ENCODE assay signal across 18 cellular contexts in genomic region chr5:132898094-132898493, GRCh38. TPM values are rescaled to one million over a fixed set of nuclear protein-coding genes. Genes with fewer than 3 reads are reported as not detected.
DNase-seq lines count a peak whose midpoint lies in the region; ATAC-seq and TF ChIP-seq lines count a peak whose summit lies in the region.
"Had no signal": no experiment of that assay in that cellular context is flagged by ENCODE, and none has a peak within 500 bp of the region (broad histone marks: within the 10 kb centered on the region; RNA-seq: fewer than 3 reads in every experiment).

No MANE protein-coding gene starts in this region.

- no peaks in the 10 kb centered on the region for H3K9me3 ChIP-seq in IMR-90 (ENCODE audit: control insufficient read depth, insufficient read depth, low read length)

- H2BK15ac ChIP-seq in IMR-90 (ENCODE audit: low read depth, low read length) = no peak overlapping the region

- no peak overlapping the region for H3K14ac ChIP-seq in IMR-90 (replicated peaks; ENCODE audit: low read depth, low read length)

- no peak overlapping the region for H2AK9ac ChIP-seq in IMR-90 (replicated peaks; ENCODE audit: low read depth, low read length, poor library complexity)

- dilution Hi-C loops in IMR-90 (cut with HindIII; ENCODE audit: low sequenced_read_pairs, unreplicated experiment) = no loop called here

- no TSS peak for BruUV-seq in IMR-90 (replicated peaks; lab: Mats Ljungman, UMichigan)

- H3K27ac ChIP-seq in IMR-90 (ENCODE audit: insufficient read depth, low read length) = no peak overlapping the region
- peak overlapping the region; percentile 23; the same call in 1 of the 2 replicates for H3K27ac ChIP-seq in VCaP
- H3K27ac ChIP-seq in angular gyrus (ENCODE audit: low read depth, low read length) = peak overlapping the region; percentile 59

- no peak overlapping the region for H3K23ac ChIP-seq in IMR-90 (ENCODE audit: low read depth, low read length)

- H4K91ac ChIP-seq in IMR-90 (ENCODE audit: insufficient read depth, low read depth, low read length) = no peak overlapping the region

- no peak overlapping the region for H3K56ac ChIP-seq in IMR-90 (ENCODE audit: extremely low read depth, insufficient read depth, low read length)

- CTCF ChIA-PET in IMR-90 (lab: Yijun Ruan, JAX) = interaction anchor here (1.1 kb wide), 1 partner anchor 10 kb away, joined by 4 read pairs; no protein-coding TSS in a partner anchor

- H3K9me1 ChIP-seq in IMR-90 (ENCODE audit: insufficient read depth, low read length) = no peaks in the 10 kb centered on the region

- ATAC-seq in IMR-90 (ENCODE audit: low read depth) (0 out of 2 replicates have a peak, but pooled peaks have one; percentile 13), left lobe of liver (peak; percentile 15), GM18520 (IDR thresholded peaks at IDR 0.05; ENCODE audit: unreplicated experiment) (no peak)
- ATAC-seq: GM23338, HCT116 had no signal

- in situ Hi-C loops in IMR-90 (cut with MboI; ENCODE audit: low sequenced_read_pairs) = no loop called here

- H2BK120ac ChIP-seq in IMR-90 (ENCODE audit: low read depth, low read length) = no peak overlapping the region

- H3K18ac ChIP-seq in IMR-90 (ENCODE audit: low read depth, low read length) = no peak overlapping the region

- no peak overlapping the region for H4K8ac ChIP-seq in IMR-90 (ENCODE audit: low read depth in 2 of 2, low read length in 2 of 2)

- TF ChIP-seq CTCF in IMR-90 (conservative IDR thresholded peaks at IDR 0.05; ENCODE audit: low read depth, low read length) (no peak), VCaP (conservative IDR thresholded peaks at IDR 0.05) (no peak)

- WGBS in IMR-90 (ENCODE audit: extremely low coverage in 2 of 2, insufficient read length in 1 of 2), 2 experiments = 0% methylated on average over 1 of the region's 3 CpGs; no CpG with 5 or more reads in 1 of the 2 experiments

- H2BK5ac ChIP-seq in IMR-90 (ENCODE audit: low read depth, low read length, poor library complexity, severe bottlenecking) = no peak overlapping the region

- POLR2A ChIA-PET in IMR-90 (lab: Charles Lee; ENCODE audit: unreplicated experiment) = no interaction called here

- H3K4me1 ChIP-seq in IMR-90 (ENCODE audit: control insufficient read depth, insufficient read depth, low read length) = no peaks in the 10 kb centered on the region

- H3K4me2 ChIP-seq in IMR-90 (ENCODE audit: low read depth, low read length) = no peak overlapping the region
- H3K4me2 ChIP-seq: GM23338 had no signal

- TF ChIP-seq RAD21 in IMR-90 (IDR thresholded peaks at IDR 0.05; ENCODE audit: low read length) = no peak

- H3K27me3 ChIP-seq in IMR-90 (ENCODE audit: control insufficient read depth, insufficient read depth, low read length) = no peaks in the 10 kb centered on the region

- H2AFZ ChIP-seq in IMR-90 (replicated peaks; ENCODE audit: low read length, poor library complexity) = no peak overlapping the region
- H2AFZ ChIP-seq: GM23338 had no signal

- peaks cover 4% of the 10 kb centered on the region; the same call in 1 of the 2 replicates for H4K20me1 ChIP-seq in IMR-90 (ENCODE audit: insufficient read depth, low read length)

- intact Hi-C loops in IMR-90 (cut with micrococcal nuclease) = no loop called here

- H4K5ac ChIP-seq in IMR-90 (ENCODE audit: low read depth, low read length) = no peak overlapping the region

- H2BK20ac ChIP-seq in IMR-90 (ENCODE audit: low read depth, low read length) = no peak overlapping the region

- no peak overlapping the region for H3K9ac ChIP-seq in IMR-90 (ENCODE audit: low read depth, low read length)

- H3K4ac ChIP-seq in IMR-90 (ENCODE audit: low read depth, low read length) = no peak overlapping the region

- H3K36me3 ChIP-seq in IMR-90 (ENCODE audit: control insufficient read depth, insufficient read depth, low read length) = peaks cover 28% of the 10 kb centered on the region

- H2AK5ac ChIP-seq in IMR-90 (ENCODE audit: low read depth, low read length) = no peak overlapping the region

- DNase-seq in IMR-90 (no peak), left lobe of liver (ENCODE audit: low spot score) (no peak), MV-4-11 (lab: John Stamatoyannopoulos, UW) (no peak), NCI-H187 treated with DMSO at 0.1 percent for 48 hours (lab: John Stamatoyannopoulos, UW) (no peak)
- DNase-seq: C1 segment of cervical spinal cord; Calu3; CD4-positive, alpha-beta memory T cell; COR-L47; DMS53; DMS79 treated with DMSO at 0.1 percent for 48 hours; GF-D8; H9 had no signal

- no peak for TF ChIP-seq POLR2A in IMR-90 (IDR thresholded peaks at IDR 0.05; ENCODE audit: low read depth, low read length)

- no peak overlapping the region for H3K4me3 ChIP-seq in IMR-90 (ENCODE audit: insufficient read depth, low read depth, low read length)
- H3K4me3 ChIP-seq: GM23338 had no signal

- peaks cover 34 to 45% of the 10 kb centered on the region in 2 experiments for H3K79me1 ChIP-seq in IMR-90 (ENCODE audit: low read depth in 1 of 2, low read length in 2 of 2)

TF ChIP-seq in IMR-90, 13 proteins besides CTCF, POLR2A, EP300 and RAD21:
- TF ChIP-seq RFX5 (IDR thresholded peaks at IDR 0.05; ENCODE audit: low read depth, low read length) = no peak
- TF ChIP-seq USF2 (IDR thresholded peaks at IDR 0.05; ENCODE audit: low read depth, low read length) = no peak
- TF ChIP-seq FOS (IDR thresholded peaks at IDR 0.05; ENCODE audit: low read depth, low read length) = no peak
- no peak for TF ChIP-seq MAFK (IDR thresholded peaks at IDR 0.05; ENCODE audit: low read depth, low read length)
- TF ChIP-seq MAZ (IDR thresholded peaks at IDR 0.05; ENCODE audit: borderline replicate concordance, low read depth, low read length) = no peak
- no peak for TF ChIP-seq MXI1 (IDR thresholded peaks at IDR 0.05; ENCODE audit: borderline replicate concordance, low read depth, low read length)
- TF ChIP-seq RCOR1 (IDR thresholded peaks at IDR 0.05; ENCODE audit: insufficient replicate concordance, low read length) = no peak
- TF ChIP-seq SMC3 (IDR thresholded peaks at IDR 0.05; ENCODE audit: low read depth, low read length) = no peak
- no peak for TF ChIP-seq NFE2L2 (IDR thresholded peaks at IDR 0.05; ENCODE audit: low read depth, low read length)
- no peak for TF ChIP-seq BHLHE40 (IDR thresholded peaks at IDR 0.05; ENCODE audit: low read depth, low read length)

RNA-seq across cellular contexts. Expression of gene LEAP2, which starts 24.6 kb away (rescaled TPM):
- total RNA-seq in IMR-90 (2012; rRNA removed) (under 0.01 TPM in 2 replicates), left lobe of liver (168 TPM)
- 0.23 and 0.36 TPM in 2 replicates for polyA plus RNA-seq in IMR-90 (2012; rRNA removed)
- polyA plus RNA-seq in IMR-90 (2012; cell fraction: cytosol; rRNA removed) = 0.04 and 0.10 TPM in 2 replicates
- polyA plus RNA-seq in IMR-90 (2012; cell fraction: nucleus; rRNA removed; ENCODE audit: low replicate concordance) = 0.55 and 3.5 TPM in 2 replicates
- total RNA-seq: G401 had no signal

RNA-seq across cellular contexts. Expression of gene UQCRQ, which starts 31.7 kb away (rescaled TPM):
- 69.7 and 73.7 TPM in 2 replicates for total RNA-seq in IMR-90 (2012; rRNA removed)
- polyA plus RNA-seq in IMR-90 (2012; rRNA removed) = 292 and 406 TPM in 2 replicates
- polyA plus RNA-seq in IMR-90 (2012; cell fraction: cytosol; rRNA removed) = 213 and 412 TPM in 2 replicates
- 72.8 and 108 TPM in 2 replicates for polyA plus RNA-seq in IMR-90 (2012; cell fraction: nucleus; rRNA removed; ENCODE audit: low replicate concordance)
- total RNA-seq in left lobe of liver = 727 TPM

RNA-seq across cellular contexts. Expression of gene GDF9, which starts 31.8 kb away (rescaled TPM):
- total RNA-seq in IMR-90 (2012; rRNA removed) = 0.18 and 0.28 TPM in 2 replicates
- 0.16 and 0.21 TPM in 2 replicates for polyA plus RNA-seq in IMR-90 (2012; rRNA removed)
- 0.01 and 0.02 TPM in 2 replicates for polyA plus RNA-seq in IMR-90 (2012; cell fraction: cytosol; rRNA removed)
- polyA plus RNA-seq in IMR-90 (2012; cell fraction: nucleus; rRNA removed; ENCODE audit: low replicate concordance) = 0.14 and 0.57 TPM in 2 replicates
- total RNA-seq in left lobe of liver = 0.15 TPM

Comparison
In these comparisons a context has a peak if more than half of its experiments do, and no peak if none do; other contexts are left out.
1. RNA of gene LEAP2, which starts 24.6 kb away (total RNA-seq): 168 TPM in left lobe of liver (single experiment); under 0.01 TPM in IMR-90; every median in the first group is over 100 times any median in the second.